ENCODE assay signal across 9 cellular contexts in genomic region chr15:43268111-43269105, GRCh38. TPM values are rescaled to one million over a fixed set of nuclear protein-coding genes. Genes with fewer than 3 reads are reported as not detected.
DNase-seq lines count a peak whose midpoint lies in the region; ATAC-seq and TF ChIP-seq lines count a peak whose summit lies in the region.
"Had no signal": no experiment of that assay in that cellular context is flagged by ENCODE, and none has a peak within 500 bp of the region (broad histone marks: within the 10 kb centered on the region; RNA-seq: fewer than 3 reads in every experiment).

No MANE protein-coding gene starts in this region.

- H3K27ac Mint-ChIP-seq in H9, result no peak overlapping the region
- no peak overlapping the region for H3K27ac Mint-ChIP-seq in activated CD8-positive, alpha-beta T cell treated with anti-CD3 and anti-CD28 coated beads for 36 hours
- H3K27ac Mint-ChIP-seq in naive thymus-derived CD4-positive, alpha-beta T cell, result no peak overlapping the region
- H3K27ac Mint-ChIP-seq: activated naive CD4-positive, alpha-beta T cell treated with anti-CD3 and anti-CD28 coated beads, Interleukin-2, amount 50 U/mL, for 24 hours had no signal

- H3K14ac ChIP-seq in H9 (ENCODE audit: insufficient read depth, low read length), result no peak overlapping the region

- no peaks in the 10 kb centered on the region for H3K27me3 ChIP-seq in H9 (ENCODE audit: insufficient read depth, low read length)
- no peaks in the 10 kb centered on the region for H3K27me3 ChIP-seq in naive thymus-derived CD4-positive, alpha-beta T cell (ENCODE audit: control insufficient read depth in 2 of 2, insufficient read depth in 2 of 2, low read length in 2 of 2)

- no peaks in the 10 kb centered on the region for H4K20me1 ChIP-seq in H9 (ENCODE audit: control insufficient read depth, insufficient read depth, insufficient read length)

- H3K4me1 Mint-ChIP-seq in H9, result no peaks in the 10 kb centered on the region
- no peaks in the 10 kb centered on the region for H3K4me1 Mint-ChIP-seq in activated CD8-positive, alpha-beta T cell treated with anti-CD3 and anti-CD28 coated beads for 36 hours (ENCODE audit: low read depth)
- H3K4me1 Mint-ChIP-seq in naive thymus-derived CD4-positive, alpha-beta T cell, result peaks cover 0 to 8% (median 5%) of the 10 kb centered on the region in 7 donors

- H3K9ac ChIP-seq in H9 (ENCODE audit: extremely low read depth, insufficient read length, low read length), result no peak overlapping the region

- intact Hi-C loops in activated CD8-positive, alpha-beta T cell treated with anti-CD3 and anti-CD28 coated beads for 36 hours (cut with micrococcal nuclease), result no loop called here
- intact Hi-C loops in naive thymus-derived CD4-positive, alpha-beta T cell (cut with micrococcal nuclease), result no loop called here

- no peaks in the 10 kb centered on the region for H3K36me3 Mint-ChIP-seq in H9 (ENCODE audit: insufficient read depth in 1 of 3, low read depth in 3 of 3)
- H3K36me3 Mint-ChIP-seq in activated CD8-positive, alpha-beta T cell treated with anti-CD3 and anti-CD28 coated beads for 36 hours (ENCODE audit: low read depth), result no peaks in the 10 kb centered on the region
- H3K36me3 Mint-ChIP-seq in naive thymus-derived CD4-positive, alpha-beta T cell, result peaks cover 0 to 4% (median 3%) of the 10 kb centered on the region in 5 donors
- H3K36me3 Mint-ChIP-seq: activated naive CD4-positive, alpha-beta T cell treated with anti-CD3 and anti-CD28 coated beads, Interleukin-2, amount 50 U/mL, for 24 hours had no signal

- TF ChIP-seq CTCF in H9 (conservative IDR thresholded peaks at IDR 0.05), result peak; percentile 65
- TF ChIP-seq CTCF in activated CD8-positive, alpha-beta T cell treated with anti-CD3 and anti-CD28 coated beads for 36 hours (IDR thresholded peaks at IDR 0.05), result peak; percentile 58

- H2AFZ ChIP-seq in H9 (ENCODE audit: low read length), result no peak overlapping the region

- H3T11ph ChIP-seq in H9 (ENCODE audit: low read length), result no peak overlapping the region

- H3K4me3 ChIP-seq in naive thymus-derived CD4-positive, alpha-beta T cell (ENCODE audit: low read length), result no peak overlapping the region

- no peak overlapping the region for H3K27ac ChIP-seq in H9 (ENCODE audit: insufficient read length, low read depth, low read length)
- no peak overlapping the region for H3K27ac ChIP-seq in naive thymus-derived CD4-positive, alpha-beta T cell (ENCODE audit: low read depth, low read length)

- no CpG with 5 or more reads among the region's 11 CpGs for WGBS in H9 (ENCODE audit: extremely low coverage, insufficient read length, low lambda C conversion rate)

- no peak overlapping the region for H3K4ac ChIP-seq in H9 (ENCODE audit: low read depth, low read length)

- H4K91ac ChIP-seq in H9 (ENCODE audit: insufficient read length, low read depth, low read length), result no peak overlapping the region

- peaks cover 0 to 2% of the 10 kb centered on the region in 2 experiments; a peak in 2 of 5 replicates for H3K9me3 Mint-ChIP-seq in H9
- peaks cover 5% of the 10 kb centered on the region for H3K9me3 Mint-ChIP-seq in activated CD8-positive, alpha-beta T cell treated with anti-CD3 and anti-CD28 coated beads for 36 hours
- peaks cover 0 to 11% (median 7%) of the 10 kb centered on the region in 11 donors for H3K9me3 Mint-ChIP-seq in naive thymus-derived CD4-positive, alpha-beta T cell
- H3K9me3 Mint-ChIP-seq: activated naive CD4-positive, alpha-beta T cell treated with anti-CD3 and anti-CD28 coated beads, Interleukin-2, amount 50 U/mL, for 24 hours had no signal

- DNase-seq in EH (ENCODE audit: low read depth), result peak; percentile 33
- DNase-seq in H9, result peak; percentile 62
- peak; percentile 72 for DNase-seq in activated CD8-positive, alpha-beta T cell treated with anti-CD3 and anti-CD28 coated beads for 36 hours
- DNase-seq in left kidney (ENCODE audit: low read depth, low spot score), result peak; percentile 39
- DNase-seq in foreskin melanocyte, result no peak
- no peak for DNase-seq in naive thymus-derived CD4-positive, alpha-beta T cell
- DNase-seq in ureter (ENCODE audit: low spot score), result no peak

- CTCF ChIA-PET in activated CD8-positive, alpha-beta T cell treated with anti-CD3 and anti-CD28 coated beads for 36 hours (lab: Charles Lee), result interaction anchor here (1.3 to 8.9 kb wide), 6 partner anchors 8 to 64 kb away, joined by 4 to 91 read pairs (median 6); no protein-coding TSS in a partner anchor
- CTCF ChIA-PET in naive thymus-derived CD4-positive, alpha-beta T cell (lab: Charles Lee), result no interaction called here

- H3K23me2 ChIP-seq in H9 (ENCODE audit: insufficient read length, low read depth, low read length, poor library complexity, severe bottlenecking), result no peaks in the 10 kb centered on the region

- H2BK15ac ChIP-seq in H9 (ENCODE audit: low read depth, low read length), result no peak overlapping the region

- no peaks in the 10 kb centered on the region for H3K4me1 ChIP-seq in H9 (ENCODE audit: insufficient read depth, low read length)
- H3K4me1 ChIP-seq in naive thymus-derived CD4-positive, alpha-beta T cell (ENCODE audit: control insufficient read depth in 2 of 2, insufficient read depth in 2 of 2, low read length in 2 of 2), result no peaks in the 10 kb centered on the region

- POLR2A ChIA-PET in activated CD8-positive, alpha-beta T cell treated with anti-CD3 and anti-CD28 coated beads for 36 hours (lab: Charles Lee), result interaction anchor here (1.0 kb wide), 1 partner anchor 74 kb away, joined by 3 read pairs; no protein-coding TSS in a partner anchor
- POLR2A ChIA-PET in naive thymus-derived CD4-positive, alpha-beta T cell (lab: Charles Lee), result no interaction called here

- peak; percentile 75 for ATAC-seq in activated CD8-positive, alpha-beta T cell treated with anti-CD3 and anti-CD28 coated beads for 36 hours
- ATAC-seq in HG02642 (IDR thresholded peaks at IDR 0.05; ENCODE audit: poor library complexity, unreplicated experiment), result no peak
- ATAC-seq in naive thymus-derived CD4-positive, alpha-beta T cell, result no peak

- no peaks in the 10 kb centered on the region for H3K79me2 ChIP-seq in H9 (ENCODE audit: insufficient read depth, low read length)

- H3K23ac ChIP-seq in H9 (ENCODE audit: insufficient read length, low read depth, low read length), result no peak overlapping the region

- no peak overlapping the region for H3K4me2 ChIP-seq in H9 (ENCODE audit: insufficient read depth, insufficient read length, low read length)

- no peak overlapping the region for H4K8ac ChIP-seq in H9 (replicated peaks; ENCODE audit: insufficient read length, low read depth, low read length)

- H2BK5ac ChIP-seq in H9 (ENCODE audit: insufficient read length, low read length), result no peak overlapping the region

- no peak overlapping the region for H2AK5ac ChIP-seq in H9 (ENCODE audit: insufficient read length, low read length)

- no peaks in the 10 kb centered on the region for H3K79me1 ChIP-seq in H9 (ENCODE audit: insufficient read depth, low read depth, low read length, poor library complexity, severe bottlenecking)

- peaks cover 22% of the 10 kb centered on the region for H3K27me3 Mint-ChIP-seq in H9 (ENCODE audit: low read depth)
- H3K27me3 Mint-ChIP-seq in activated CD8-positive, alpha-beta T cell treated with anti-CD3 and anti-CD28 coated beads for 36 hours, result peaks cover 8% of the 10 kb centered on the region
- peaks cover 0 to 22% (median 17%) of the 10 kb centered on the region in 5 donors for H3K27me3 Mint-ChIP-seq in naive thymus-derived CD4-positive, alpha-beta T cell

- H2BK12ac ChIP-seq in H9 (ENCODE audit: insufficient read length, low read depth, low read length), result no peak overlapping the region

- H3K56ac ChIP-seq in H9 (ENCODE audit: insufficient read length, low read depth, low read length), result no peak overlapping the region

- no peak overlapping the region; a peak in 1 of 5 replicates for H3K4me3 Mint-ChIP-seq in H9
- H3K4me3 Mint-ChIP-seq in activated CD8-positive, alpha-beta T cell treated with anti-CD3 and anti-CD28 coated beads for 36 hours, result no peak overlapping the region
- no peak overlapping the region for H3K4me3 Mint-ChIP-seq in naive thymus-derived CD4-positive, alpha-beta T cell
- H3K4me3 Mint-ChIP-seq: activated naive CD4-positive, alpha-beta T cell treated with anti-CD3 and anti-CD28 coated beads, Interleukin-2, amount 50 U/mL, for 24 hours had no signal

- H3K18ac ChIP-seq in H9 (ENCODE audit: insufficient read length, low read depth, low read length), result no peak overlapping the region

- H3K36me3 ChIP-seq in naive thymus-derived CD4-positive, alpha-beta T cell (ENCODE audit: control insufficient read depth in 2 of 3, insufficient read depth in 3 of 3, low read length in 3 of 3), result no peaks in the 10 kb centered on the region

- no peaks in the 10 kb centered on the region for H3K9me3 ChIP-seq in H9 (ENCODE audit: control insufficient read depth, low read depth, low read length)
- no peaks in the 10 kb centered on the region for H3K9me3 ChIP-seq in naive thymus-derived CD4-positive, alpha-beta T cell (ENCODE audit: control insufficient read depth in 2 of 3, low read length in 3 of 3)

- H2BK20ac ChIP-seq in H9 (ENCODE audit: low read depth, low read length, poor library complexity, severe bottlenecking), result no peak overlapping the region

- H2BK120ac ChIP-seq in H9 (ENCODE audit: low read depth, low read length, poor library complexity, severe bottlenecking), result no peak overlapping the region

- no peak overlapping the region for H4K5ac ChIP-seq in H9 (ENCODE audit: insufficient read length, low read depth, low read length)

RNA-seq across cellular contexts. Expression of gene TGM5, which starts 1.7 kb away (rescaled TPM):
- not detected in 2 replicates for total RNA-seq in H9 (2021)
- under 1 TPM; 0.11 to 0.22 TPM for total RNA-seq in activated CD8-positive, alpha-beta T cell treated with anti-CD3 and anti-CD28 coated beads for 36 hours
- total RNA-seq in naive thymus-derived CD4-positive, alpha-beta T cell, result under 1 TPM in 1 of 5 experiments, not detected in 4; 0.27 TPM
- polyA plus RNA-seq in naive thymus-derived CD4-positive, alpha-beta T cell, result not detected
- 0.91 TPM for total RNA-seq in ureter

RNA-seq across cellular contexts. Expression of gene TGM7, which starts 33.6 kb away (rescaled TPM):
- total RNA-seq in H9 (2021), result not detected in 2 replicates
- not detected for total RNA-seq in activated CD8-positive, alpha-beta T cell treated with anti-CD3 and anti-CD28 coated beads for 36 hours
- not detected for total RNA-seq in naive thymus-derived CD4-positive, alpha-beta T cell
- polyA plus RNA-seq in naive thymus-derived CD4-positive, alpha-beta T cell, result not detected
- total RNA-seq in ureter, result not detected

RNA-seq across cellular contexts. Expression of gene EPB42, which starts 47.6 kb away (rescaled TPM):
- not detected in 2 replicates for total RNA-seq in H9 (2021)
- total RNA-seq in activated CD8-positive, alpha-beta T cell treated with anti-CD3 and anti-CD28 coated beads for 36 hours, result not detected
- not detected for total RNA-seq in naive thymus-derived CD4-positive, alpha-beta T cell
- not detected for polyA plus RNA-seq in naive thymus-derived CD4-positive, alpha-beta T cell
- not detected for total RNA-seq in ureter

Comparison
In these comparisons a context has a peak if more than half of its experiments do, and no peak if none do; other contexts are left out.
1. DNase-seq: peak in EH (single experiment), H9 (single experiment), activated CD8-positive, alpha-beta T cell treated with anti-CD3 and anti-CD28 coated beads for 36 hours (single experiment) and left kidney (single experiment); none in foreskin melanocyte (single experiment), naive thymus-derived CD4-positive, alpha-beta T cell (0 of 9) and ureter (single experiment).